ENCODE assay signal across 8 cellular contexts in genomic region chr17:7844292-7845154, GRCh38. TPM values are rescaled to one million over a fixed set of nuclear protein-coding genes. Genes with fewer than 3 reads are reported as not detected.
DNase-seq lines count a peak whose midpoint lies in the region; TF ChIP-seq lines count a peak whose summit lies in the region.

No MANE protein-coding gene starts in this region.

- no peaks in the 10 kb centered on the region for H3K27me3 Mint-ChIP-seq in Calu3 (ENCODE audit: unreplicated experiment)

- CTCF ChIA-PET in Calu3 (lab: Charles Lee): interaction anchor here (0.8 to 1.8 kb wide), 4 partner anchors 9 to 19 kb away, joined by 3 to 7 read pairs (median 4); partner anchors contain the start of gene NAA38

- peaks cover 43% of the 10 kb centered on the region for H3K4me1 ChIP-seq in mononuclear cell (ENCODE audit: insufficient read depth, low read length)

- peaks cover 87% of the 10 kb centered on the region for H3K36me3 Mint-ChIP-seq in Calu3 (ENCODE audit: insufficient read depth, unreplicated experiment)

- H3K4me1 Mint-ChIP-seq in Calu3 (ENCODE audit: low read depth, unreplicated experiment): peaks cover 20% of the 10 kb centered on the region

- no peak for TF ChIP-seq CTCF in Calu3 (IDR thresholded peaks at IDR 0.05; ENCODE audit: unreplicated experiment)
- no peak for TF ChIP-seq CTCF in GM20000 (IDR thresholded peaks at IDR 0.05; ENCODE audit: extremely low read depth, missing control alignments)

- H3K4me3 Mint-ChIP-seq in Calu3 (ENCODE audit: low read depth, unreplicated experiment): peak overlapping the region; percentile 96

- peak overlapping the region; percentile 78 for H3K4me3 ChIP-seq in mononuclear cell (ENCODE audit: low read length)

- peak overlapping the region; percentile 100 for H3K27ac ChIP-seq in epithelial cell of prostate

- no TSS peak for BruUV-seq in Calu3 (replicated peaks; lab: Mats Ljungman, UMichigan)

- intact Hi-C loops in Calu3 (cut with micrococcal nuclease; ENCODE audit: unreplicated experiment): no loop called here

- no peaks in the 10 kb centered on the region for H3K9me3 Mint-ChIP-seq in Calu3 (ENCODE audit: low read depth, unreplicated experiment)

- DNase-seq in Calu3 (peak; percentile 90), GM20000 (ENCODE audit: low spot score) (peak; percentile 95), HUDEP-2 (lab: John Stamatoyannopoulos, UW; ENCODE audit: unreplicated experiment in 76 of 76) (peak in 68 of 76 experiments; percentile 35 to 93 (median 80)), OCI-M1 (lab: John Stamatoyannopoulos, UW) (peak; percentile 96), epithelial cell of prostate (ENCODE audit: low read depth, low spot score) (peak; percentile 76)
- DNase-seq in activated T-cell treated with anti-CD3 and anti-CD28 coated beads, Interleukin-2, amount 50 U/mL, for 1 hour: peak; percentile 79
- DNase-seq in stimulated activated CD8-positive, alpha-beta memory T cell treated with anti-CD3 and anti-CD28 coated beads, Interleukin-4, amount 100 ng/mL, for 48 hours: peak; percentile 90

- H3K9me3 ChIP-seq in mononuclear cell (ENCODE audit: low read depth, low read length): no peaks in the 10 kb centered on the region

- no peaks in the 10 kb centered on the region for H3K27me3 ChIP-seq in mononuclear cell (ENCODE audit: insufficient read depth, low read length)

- H3K27ac Mint-ChIP-seq in Calu3 (ENCODE audit: unreplicated experiment): peak overlapping the region; percentile 97

RNA-seq across cellular contexts. Expression of gene TMEM88, which starts 10.3 kb away (rescaled TPM):
- total RNA-seq in Calu3 (2022): 2.9 and 3.6 TPM in 2 replicates
- total RNA-seq in mononuclear cell: 8.5 TPM

RNA-seq across cellular contexts. Expression of gene KDM6B, which starts 10.5 kb away (rescaled TPM):
- total RNA-seq in Calu3 (2022): 29.0 and 37.3 TPM in 2 replicates
- 88.1 TPM for total RNA-seq in mononuclear cell

RNA-seq across cellular contexts. Expression of gene NAA38, which starts 12.8 kb away (rescaled TPM):
- total RNA-seq in Calu3 (2022) (36.3 and 36.6 TPM in 2 replicates), mononuclear cell (14.0 TPM)

RNA-seq across cellular contexts. Expression of gene CYB5D1, which starts 13.3 kb away (rescaled TPM):
- 8.0 and 8.4 TPM in 2 replicates for total RNA-seq in Calu3 (2022)
- total RNA-seq in mononuclear cell: 8.8 TPM

RNA-seq across cellular contexts. Expression of gene CHD3, which starts 44.1 kb away (rescaled TPM):
- 108 and 116 TPM in 2 replicates for total RNA-seq in Calu3 (2022)
- 96.4 TPM for total RNA-seq in mononuclear cell

Comparison
In these comparisons a context has a peak if more than half of its experiments do, and no peak if none do; other contexts are left out.
1. Peak in every context shown above with its lines: DNase-seq, H3K4me3 ChIP-seq and H3K27ac ChIP-seq.